In the genomic region with DNA sequence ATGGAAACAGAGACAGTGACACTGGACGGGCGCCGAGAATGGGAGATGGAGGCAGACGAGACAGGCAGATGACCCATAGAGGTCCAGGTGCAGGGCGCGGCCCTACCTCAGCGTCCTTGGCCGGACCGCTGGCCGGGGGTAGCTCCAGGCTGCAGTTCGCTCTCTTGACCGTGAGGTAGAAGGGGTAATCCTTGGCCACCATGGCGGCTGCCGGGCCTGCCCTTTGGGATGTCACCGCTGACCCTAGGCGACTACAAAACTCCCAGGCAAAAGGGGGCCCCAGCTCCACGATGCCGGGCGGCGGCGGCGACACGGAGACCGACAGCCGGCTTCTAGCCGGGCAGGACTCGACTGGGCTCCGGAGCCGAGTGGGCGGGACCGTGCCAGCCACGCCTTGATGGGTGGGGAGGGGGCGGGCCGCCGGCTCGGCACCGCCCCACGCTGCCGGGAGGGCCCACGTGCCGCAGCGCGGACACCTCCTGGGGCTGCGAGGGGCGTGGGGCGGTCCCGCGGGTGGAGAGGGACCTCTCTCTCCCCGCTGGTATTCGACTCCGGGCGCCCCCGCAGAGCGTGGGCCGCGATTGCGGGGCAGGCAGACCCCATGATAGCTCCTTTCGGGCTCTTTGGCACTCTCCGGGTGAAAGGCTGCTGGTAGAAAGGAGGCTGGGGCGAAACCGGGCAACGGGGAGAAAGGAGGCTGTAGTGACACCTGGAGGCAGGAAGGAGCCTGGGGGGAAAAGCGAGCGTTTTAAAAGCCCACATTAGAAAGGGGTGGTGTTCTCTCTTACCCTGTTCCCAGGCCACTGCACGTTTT, we compare ENCODE assay signal across 8 cellular contexts. TPM values are rescaled to one million over a fixed set of nuclear protein-coding genes. Genes with fewer than 3 reads are reported as not detected.
A peak's percentile ranks its signal among the peaks of the same experiment; 100 is the strongest.
DNase-seq lines count a peak whose midpoint lies in the region; ATAC-seq and TF ChIP-seq lines count a peak whose summit lies in the region.

A gene with protein sequence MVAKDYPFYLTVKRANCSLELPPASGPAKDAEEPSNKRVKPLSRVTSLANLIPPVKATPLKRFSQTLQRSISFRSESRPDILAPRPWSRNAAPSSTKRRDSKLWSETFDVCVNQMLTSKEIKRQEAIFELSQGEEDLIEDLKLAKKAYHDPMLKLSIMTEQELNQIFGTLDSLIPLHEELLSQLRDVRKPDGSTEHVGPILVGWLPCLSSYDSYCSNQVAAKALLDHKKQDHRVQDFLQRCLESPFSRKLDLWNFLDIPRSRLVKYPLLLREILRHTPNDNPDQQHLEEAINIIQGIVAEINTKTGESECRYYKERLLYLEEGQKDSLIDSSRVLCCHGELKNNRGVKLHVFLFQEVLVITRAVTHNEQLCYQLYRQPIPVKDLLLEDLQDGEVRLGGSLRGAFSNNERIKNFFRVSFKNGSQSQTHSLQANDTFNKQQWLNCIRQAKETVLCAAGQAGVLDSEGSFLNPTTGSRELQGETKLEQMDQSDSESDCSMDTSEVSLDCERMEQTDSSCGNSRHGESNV (minus strand): TSS at position 353 of the 814 bp plus-strand sequence. CDS start 151 bp downstream, at position 202.

- H3K9me3 Mint-ChIP-seq in neural crest cell = no peaks in the 10 kb centered on the region

- H3K4me3 ChIP-seq in HUES64 (ENCODE audit: low read length) (peak within 1 kb of the TSS; percentile 79), foreskin fibroblast (ENCODE audit: low read depth in 1 of 2, low read length in 2 of 2) (peak within 1 kb of the TSS; percentile 62 to 67)

- POLR2A ChIA-PET in RWPE1 (lab: Yijun Ruan, JAX; ENCODE audit: low non-redundant PET) = no interaction called here

- peaks cover 28% of the 10 kb centered on the region for H3K4me1 Mint-ChIP-seq in neural crest cell

- H3K27me3 ChIP-seq in HUES64 (ENCODE audit: insufficient read depth, low read length) = peaks cover 18% of the 10 kb centered on the region

- no peak within 1 kb of the TSS for H3K27ac Mint-ChIP-seq in neural crest cell (ENCODE audit: unreplicated experiment)

- H3K4me1 ChIP-seq in HUES64 (ENCODE audit: insufficient read depth, low read length) = no peaks in the 10 kb centered on the region

- H3K27ac ChIP-seq in HUES64 (ENCODE audit: low read depth, low read length) = no peak within 1 kb of the TSS
- H3K27ac ChIP-seq in RWPE1 = peak within 1 kb of the TSS; percentile 26

- CTCF ChIA-PET in RWPE1 (lab: Yijun Ruan, JAX) = interaction anchor here (0.6 to 1.1 kb wide), 3 partner anchors 10 to 326 kb away, joined by 3 to 4 read pairs (median 3); no protein-coding TSS in a partner anchor

- no peaks in the 10 kb centered on the region for H3K36me3 Mint-ChIP-seq in neural crest cell (ENCODE audit: low read depth)

- peak; percentile 82 for ATAC-seq in GM21423 (IDR thresholded peaks at IDR 0.05; ENCODE audit: unreplicated experiment)

- peak within 1 kb of the TSS; percentile 83 for H3K4me3 Mint-ChIP-seq in neural crest cell

- H3K9ac ChIP-seq in HUES64 (ENCODE audit: low read depth, low read length) = peak within 1 kb of the TSS; percentile 75

- H3K36me3 ChIP-seq in HUES64 (ENCODE audit: insufficient read depth, low read length) = no peaks in the 10 kb centered on the region

- 1% methylated on average over 65 of the region's 65 CpGs for WGBS in HUES64

- H3K27me3 Mint-ChIP-seq in neural crest cell (ENCODE audit: low read depth) = peaks cover 32% of the 10 kb centered on the region

- DNase-seq in DMS114 treated with DMSO at 0.1 percent for 48 hours (lab: John Stamatoyannopoulos, UW; ENCODE audit: unreplicated experiment) (peak; percentile 47), RWPE1 (ENCODE audit: low spot score) (peak; percentile 82), activated gamma-delta T cell (lab: John Stamatoyannopoulos, UW) (peak; percentile 80), foreskin fibroblast (peak; percentile 58 to 91), neural crest cell (ENCODE audit: low read depth, low spot score) (peak; percentile 63), stromal cell of bone marrow (ENCODE audit: low read depth) (peak; percentile 55)

- no peaks in the 10 kb centered on the region for H3K9me3 ChIP-seq in HUES64 (ENCODE audit: insufficient read depth, low read depth, low read length)

- TF ChIP-seq CTCF in RWPE1 (conservative IDR thresholded peaks at IDR 0.05; ENCODE audit: low read depth) (peak; percentile 71), foreskin fibroblast (IDR thresholded peaks at IDR 0.05; ENCODE audit: low read depth, low read length) (peak; percentile 44), neural crest cell (conservative IDR thresholded peaks at IDR 0.05) (peak; percentile 52)

RNA-seq across cellular contexts. Expression of the gene that starts here (rescaled TPM):
- polyA plus RNA-seq in HUES64 (2013, experiment 1 of 2) = 2.6 TPM
- polyA plus RNA-seq in HUES64 (2013, experiment 2 of 2) = 4.5 TPM
- 4.2 and 4.3 TPM in 2 replicates for total RNA-seq in neural crest cell
